Comparison of ENCODE assay signal across 29 cellular contexts in the genomic region with DNA sequence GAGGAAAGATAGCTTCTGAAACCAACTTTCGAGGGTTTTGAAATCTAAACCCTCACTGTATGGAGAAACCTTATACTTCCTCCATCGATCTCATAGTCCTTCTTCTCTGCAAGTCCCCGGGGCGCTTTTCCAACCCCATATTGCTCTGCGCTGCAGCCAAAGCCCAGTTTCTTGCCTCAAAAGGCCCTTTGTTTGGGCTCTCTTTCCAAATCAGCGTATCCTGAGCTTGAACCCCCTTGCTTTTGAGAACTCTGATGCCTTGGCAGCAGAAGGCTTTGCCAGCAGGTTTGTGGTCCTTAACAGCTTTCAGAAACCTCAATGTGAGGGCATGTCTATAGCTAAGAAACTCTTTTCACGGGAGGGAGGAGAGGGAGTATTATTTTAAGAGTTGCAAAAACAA. TPM values are rescaled to one million over a fixed set of nuclear protein-coding genes. Genes with fewer than 3 reads are reported as not detected.
DNase-seq lines count a peak whose midpoint lies in the region; TF ChIP-seq lines count a peak whose summit lies in the region.
"Had no signal": no experiment of that assay in that cellular context is flagged by ENCODE, and none has a peak within 500 bp of the region (broad histone marks: within the 10 kb centered on the region; RNA-seq: fewer than 3 reads in every experiment).

No MANE protein-coding gene starts in this region.

- no peaks in the 10 kb centered on the region for H3K9me3 Mint-ChIP-seq in chondrocyte (ENCODE audit: low read depth)
- H3K9me3 Mint-ChIP-seq: activated T-cell treated with anti-CD3 and anti-CD28 coated beads, Interleukin-2, amount 50 U/mL, for 24 hours; endodermal cell had no signal

- H3K27ac Mint-ChIP-seq in chondrocyte (ENCODE audit: unreplicated experiment), result no peak overlapping the region
- H3K27ac Mint-ChIP-seq: activated T-cell treated with anti-CD3 and anti-CD28 coated beads, Interleukin-2, amount 50 U/mL, for 24 hours; B cell; endodermal cell had no signal

- H3K4me2 ChIP-seq in OCI-LY3 (ENCODE audit: low read length) (peak overlapping the region; percentile 33; the same call in 1 of the 2 replicates), osteoblast (ENCODE audit: insufficient read depth, low read length) (no peak overlapping the region)
- H3K4me2 ChIP-seq: A549 had no signal

- H3K27ac ChIP-seq in OCI-LY3 (ENCODE audit: low read length), result no peak overlapping the region
- H3K27ac ChIP-seq in osteoblast (ENCODE audit: low read depth, low read length), result no peak overlapping the region
- H3K27ac ChIP-seq: A549, coronary artery, esophagus squamous epithelium, gastroesophageal sphincter, GM23248, ovary, SJSA1 had no signal

- H3K4me3 ChIP-seq in OCI-LY3 (ENCODE audit: low read length) (no peak overlapping the region), osteoblast (ENCODE audit: insufficient read depth, low read length) (no peak overlapping the region)
- H3K4me3 ChIP-seq: A549, coronary artery, esophagus squamous epithelium, gastroesophageal sphincter, GM23248, MG63, ovary, SJSA1, upper lobe of left lung had no signal

- H3K4me1 ChIP-seq in OCI-LY3 (ENCODE audit: low read length) (peaks cover 19% of the 10 kb centered on the region), osteoblast (ENCODE audit: insufficient read depth, low read length) (no peaks in the 10 kb centered on the region)

- no peaks in the 10 kb centered on the region for H3K27me3 Mint-ChIP-seq in chondrocyte (ENCODE audit: low read depth)
- H3K27me3 Mint-ChIP-seq: B cell had no signal

- TF ChIP-seq CTCF in OCI-LY3 (IDR thresholded peaks at IDR 0.05; ENCODE audit: low read depth, low read length) (no peak), osteoblast (IDR thresholded peaks at IDR 0.05; ENCODE audit: extremely low read depth, low read depth, low read length) (no peak), chondrocyte (IDR thresholded peaks at IDR 0.05) (no peak)

- H3K9me3 ChIP-seq in OCI-LY3 (ENCODE audit: insufficient read depth, low read length) (no peaks in the 10 kb centered on the region), osteoblast (ENCODE audit: low read depth, low read length) (no peaks in the 10 kb centered on the region)
- H3K9me3 ChIP-seq: A549, esophagus squamous epithelium, gastroesophageal sphincter, MG63, ovary, SJSA1, upper lobe of left lung had no signal

- H3K4me3 Mint-ChIP-seq in chondrocyte (ENCODE audit: unreplicated experiment), result no peak overlapping the region
- H3K4me3 Mint-ChIP-seq: activated T-cell treated with anti-CD3 and anti-CD28 coated beads, Interleukin-2, amount 50 U/mL, for 24 hours; B cell; endodermal cell had no signal

- H4K20me1 ChIP-seq in OCI-LY3 (ENCODE audit: insufficient read depth, low read length) (no peaks in the 10 kb centered on the region), osteoblast (ENCODE audit: insufficient read depth, low read length) (peaks cover 51% of the 10 kb centered on the region)

- H3K27me3 ChIP-seq in OCI-LY3 (ENCODE audit: low read depth, low read length), result 0 out of 2 replicates have a peak, but pooled peaks cover 11% of the 10 kb centered on the region
- no peaks in the 10 kb centered on the region for H3K27me3 ChIP-seq in osteoblast (ENCODE audit: insufficient read depth, low read length)
- H3K27me3 ChIP-seq: esophagus squamous epithelium, gastroesophageal sphincter, MG63, ovary, SJSA1, upper lobe of left lung had no signal

- no peaks in the 10 kb centered on the region for H3K36me3 ChIP-seq in OCI-LY3 (replicated peaks; ENCODE audit: low read depth, low read length)
- H3K36me3 ChIP-seq in osteoblast (ENCODE audit: insufficient read depth, low read length), result peaks cover 4% of the 10 kb centered on the region
- H3K36me3 ChIP-seq: esophagus squamous epithelium, gastroesophageal sphincter, MG63, ovary, upper lobe of left lung had no signal

- H3K79me2 ChIP-seq in OCI-LY3 (ENCODE audit: low read length), result no peaks in the 10 kb centered on the region
- H3K79me2 ChIP-seq in osteoblast (ENCODE audit: insufficient read depth, low read length), result peaks cover 83% of the 10 kb centered on the region

- peaks cover 25% of the 10 kb centered on the region for H3K4me1 Mint-ChIP-seq in chondrocyte (ENCODE audit: low read depth)

- H2AFZ ChIP-seq in OCI-LY3 (ENCODE audit: low read depth, low read length) (no peak overlapping the region), osteoblast (ENCODE audit: low read length) (peak overlapping the region; percentile 8)
- H2AFZ ChIP-seq: GM23248 had no signal

- H3K9ac ChIP-seq in OCI-LY3 (ENCODE audit: low read length), result no peak overlapping the region
- H3K9ac ChIP-seq: GM23248 had no signal

- DNase-seq in Ammon's horn (ENCODE audit: low spot score) (peak; percentile 81), globus pallidus (ENCODE audit: low spot score) (peak; percentile 91), osteoblast (ENCODE audit: insufficient read length, low spot score, missing footprints) (no peak), HK-2 (ENCODE audit: unreplicated experiment) (no peak), SW480 (ENCODE audit: low spot score) (no peak), chondrocyte (ENCODE audit: low spot score) (no peak)
- no peak for DNase-seq in stimulated activated CD8-positive, alpha-beta memory T cell treated with anti-CD3 and anti-CD28 coated beads, Interleukin-4, amount 100 ng/mL, for 48 hours
- DNase-seq: activated CD4-positive, alpha-beta T cell treated with anti-CD3 and anti-CD28 coated beads for 48 hours; activated T-cell treated with anti-CD3 and anti-CD28 coated beads, Interleukin-2, amount 50 U/mL, for 24 hours; endodermal cell; esophagus squamous epithelium; GF-D8; GM23248; MG63; NCI-H1417 treated with DMSO at 0.1 percent for 48 hours; NCI-H510A; NK-92 treated with Interleukin-12 subunit alpha and Interleukin-12 subunit beta, amount 100 ng/mL, for 24 hours; ovary; stimulated activated CD4-positive, alpha-beta T cell treated with anti-CD3 and anti-CD28 coated beads, Interleukin-4, amount 100 ng/mL, for 4 hours; stimulated activated naive CD8-positive, alpha-beta T cell treated with anti-CD3 and anti-CD28 coated beads, Interleukin-15, Interleukin-2, amounts not matched to agents 100 U/mL and 50 U/mL, for 24 hours; T-helper 2 cell; upper lobe of left lung had no signal

- H3K36me3 Mint-ChIP-seq in chondrocyte (ENCODE audit: low read depth), result peaks cover 3% of the 10 kb centered on the region

RNA-seq across cellular contexts. Expression of a gene that starts 21.6 kb away (rescaled TPM):
- total RNA-seq in osteoblast (243 and 286 TPM in 2 replicates), chondrocyte (20.2 to 20.5 TPM (median 20.4 TPM) in 3 replicates)
- total RNA-seq: activated CD8-positive, alpha-beta memory T cell treated with anti-CD3 and anti-CD28 coated beads for 36 hours had no signal

Comparison
In these comparisons a context has a peak if more than half of its experiments do, and no peak if none do; other contexts are left out.
1. DNase-seq: peak in Ammon's horn (single experiment) and globus pallidus (single experiment); none in osteoblast (single experiment), stimulated activated CD8-positive, alpha-beta memory T cell treated with anti-CD3 and anti-CD28 coated beads, Interleukin-4, amount 100 ng/mL, for 48 hours (single experiment), HK-2 (single experiment), SW480 (single experiment) and chondrocyte (single experiment).
2. RNA of a gene that starts 21.6 kb away (total RNA-seq): 243 to 286 TPM in osteoblast; 20.2 to 20.5 TPM in chondrocyte; every median in the first group is over 10 times any median in the second.